8 cellular contexts compared by ENCODE assay signal in the genomic region with DNA sequence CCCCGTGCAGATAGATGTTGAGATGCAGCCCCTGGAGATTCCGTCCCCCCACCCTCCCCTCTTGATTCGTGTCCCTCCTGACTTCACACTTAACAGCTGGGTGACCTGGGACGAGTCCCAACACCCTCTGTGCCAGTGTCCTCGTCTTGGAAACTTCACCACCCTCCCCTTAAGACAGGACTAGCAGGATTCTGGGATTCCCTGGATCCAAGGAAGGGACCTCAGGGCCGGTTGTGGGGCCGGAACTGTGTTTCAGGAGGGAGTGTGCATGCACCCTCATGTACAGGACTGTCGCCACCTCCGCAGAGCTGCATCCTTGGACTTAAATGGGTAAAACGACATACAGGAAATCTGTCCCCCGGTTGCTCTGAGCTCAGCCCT. TPM values are rescaled to one million over a fixed set of nuclear protein-coding genes. Genes with fewer than 3 reads are reported as not detected.
A peak's percentile ranks its signal among the peaks of the same experiment; 100 is the strongest.
DNase-seq lines count a peak whose midpoint lies in the region; ATAC-seq, FAIRE-seq and TF ChIP-seq lines count a peak whose summit lies in the region.

No MANE protein-coding gene starts in this region.

- FAIRE-seq in GM12892 (lab: Jason Lieb, UNC), result no peak

- H3K4me1 ChIP-seq in cardiac muscle cell (ENCODE audit: low read depth) (peaks cover 11% of the 10 kb centered on the region), ovary (ENCODE audit: insufficient read depth) (peaks cover 9% of the 10 kb centered on the region)

- intact Hi-C loops in Right ventricle myocardium inferior (cut with DNase I), result loop anchor here (5.0 kb wide), 1 partner anchor 151 kb away; a partner anchor contains a TSS
- intact Hi-C loops in ovary (cut with DNase I), result loop anchor here in 2 of 4 donors (10.0 kb wide), 2 partner anchors 58 to 208 kb away; a partner anchor contains a TSS

- H3K27me3 ChIP-seq in cardiac muscle cell (no peaks in the 10 kb centered on the region), ovary (no peaks in the 10 kb centered on the region)

- WGBS in ovary, 3 donors, result 9 to 11% (median 11%) methylated on average over 11 of the region's 11 CpGs

- H3K4me3 ChIP-seq in cardiac muscle cell (peak overlapping the region; percentile 88), WI38 (ENCODE audit: low read depth, low read length) (peak overlapping the region; percentile 82), epithelial cell of proximal tubule (ENCODE audit: low read depth, low read length) (peak overlapping the region; percentile 84), ovary (peak overlapping the region; percentile 57)

- H3K36me3 ChIP-seq in cardiac muscle cell, result no peaks in the 10 kb centered on the region
- H3K36me3 ChIP-seq in ovary, result no peaks in the 10 kb centered on the region

- DNase-seq in cardiac muscle cell (ENCODE audit: low read depth in 1 of 2, low spot score in 1 of 2) (no peak), Right ventricle myocardium inferior (ENCODE audit: missing footprints) (no peak), epithelial cell of proximal tubule (ENCODE audit: low read depth) (no peak), ovary (no peak), DMS153 (lab: John Stamatoyannopoulos, UW) (no peak), GM12892 (ENCODE audit: insufficient read length) (no peak)

- TF ChIP-seq POLR2A in ovary (IDR thresholded peaks at IDR 0.05) (no peak), GM12892 (IDR thresholded peaks at IDR 0.05; ENCODE audit: low read depth, low read length) (no peak)

- H3K27ac ChIP-seq in cardiac muscle cell (no peak overlapping the region), ovary (no peak overlapping the region)

- no peak for TF ChIP-seq EP300 in ovary (IDR thresholded peaks at IDR 0.05)

- H3K9me3 ChIP-seq in cardiac muscle cell (ENCODE audit: low read depth) (no peaks in the 10 kb centered on the region), ovary (no peaks in the 10 kb centered on the region)

- ATAC-seq in Right ventricle myocardium inferior (no peak), GM18868 (IDR thresholded peaks at IDR 0.05; ENCODE audit: unreplicated experiment) (no peak)

- TF ChIP-seq CTCF in cardiac muscle cell (IDR thresholded peaks at IDR 0.05; ENCODE audit: low read depth, low read length) (no peak), WI38 (IDR thresholded peaks at IDR 0.05; ENCODE audit: low read depth, low read length) (no peak), epithelial cell of proximal tubule (conservative IDR thresholded peaks at IDR 0.05; ENCODE audit: low read depth, low read length) (no peak), ovary (IDR thresholded peaks at IDR 0.05) (no peak)

RNA-seq across cellular contexts. Expression of a gene that starts 1.0 kb away (rescaled TPM):
- total RNA-seq in cardiac muscle cell (47.9 and 50.8 TPM in 2 replicates), Right ventricle myocardium inferior (33.2 TPM), epithelial cell of proximal tubule (53.9 and 55.9 TPM in 2 replicates), ovary (10 to 100 TPM; 17.9 to 56.3 (median 38.4) TPM)
- polyA plus RNA-seq in cardiac muscle cell (17.7 and 20.8 TPM in 2 replicates), ovary (10 to 100 TPM; 25.1 to 34.1 TPM)
- 126 TPM for polyA plus RNA-seq in GM12892 (2012; ENCODE audit: missing spikeins)

RNA-seq across cellular contexts. Expression of a gene that starts 1.3 kb away (rescaled TPM):
- total RNA-seq in cardiac muscle cell (4.1 and 14.2 TPM in 2 replicates), Right ventricle myocardium inferior (5.4 TPM), epithelial cell of proximal tubule (20.5 and 25.5 TPM in 2 replicates), ovary (1 to 10 TPM; 4.3 to 7.0 (median 5.5) TPM)
- polyA plus RNA-seq in cardiac muscle cell (11.5 and 16.3 TPM in 2 replicates), ovary (1 to 10 TPM; 4.1 to 7.2 TPM)
- polyA plus RNA-seq in GM12892 (2012; ENCODE audit: missing spikeins), result 16.3 TPM

RNA-seq across cellular contexts. Expression of a gene that starts 49.9 kb away (rescaled TPM):
- 31.8 and 53.4 TPM in 2 replicates for total RNA-seq in cardiac muscle cell
- 18.1 and 27.1 TPM in 2 replicates for polyA plus RNA-seq in cardiac muscle cell
- total RNA-seq in Right ventricle myocardium inferior, result 16.0 TPM
- 0.22 and 8.2 TPM in 2 replicates for total RNA-seq in epithelial cell of proximal tubule
- 10 to 100 TPM in 1 of 7 donors, 1 to 10 TPM in 6; 5.1 to 13.0 (median 7.9) TPM for total RNA-seq in ovary
- polyA plus RNA-seq in ovary, result 10 to 100 TPM in 1 of 2 donors, 1 to 10 TPM in 1; 2.4 to 11.4 TPM
- polyA plus RNA-seq in GM12892 (2012; ENCODE audit: missing spikeins), result 0.49 TPM
